Comparison of ENCODE assay signal across 9 cellular contexts in genomic region chr2:115165529-115166109, GRCh38.
A peak's percentile ranks its signal among the peaks of the same experiment; 100 is the strongest.
DNase-seq lines count a peak whose midpoint lies in the region; ATAC-seq, FAIRE-seq and TF ChIP-seq lines count a peak whose summit lies in the region.
"Had no signal": no experiment of that assay in that cellular context is flagged by ENCODE, and none has a peak within 500 bp of the region (broad histone marks: within the 10 kb centered on the region; RNA-seq: fewer than 3 reads in every experiment).

No MANE protein-coding gene starts in this region.

- intact Hi-C loops in heart right ventricle (cut with DNase I) (no loop called here), Right ventricle myocardium superior (cut with DNase I) (no loop called here), ascending aorta (cut with DNase I) (no loop called here), prostate gland (cut with DNase I) (no loop called here)

- H3K4me2 ChIP-seq in astrocyte (ENCODE audit: low read length) = no peak overlapping the region

- H3K79me2 ChIP-seq in astrocyte (ENCODE audit: insufficient read depth, low read length) = no peaks in the 10 kb centered on the region

- H3K4me1 Mint-ChIP-seq in astrocyte (ENCODE audit: low read depth, unreplicated experiment) = no peaks in the 10 kb centered on the region

- H3K27ac ChIP-seq in heart right ventricle (no peak overlapping the region), astrocyte (ENCODE audit: low read depth, low read length) (no peak overlapping the region), ascending aorta (no peak overlapping the region), prostate gland (no peak overlapping the region)

- no peak overlapping the region for H3K27ac Mint-ChIP-seq in astrocyte (ENCODE audit: unreplicated experiment)
- H3K27ac Mint-ChIP-seq: activated naive CD8-positive, alpha-beta T cell had no signal

- FAIRE-seq in astrocyte (lab: Jason Lieb, UNC) = no peak

- no peaks in the 10 kb centered on the region for H3K36me3 Mint-ChIP-seq in astrocyte (ENCODE audit: low read depth, unreplicated experiment)
- H3K36me3 Mint-ChIP-seq: activated naive CD8-positive, alpha-beta T cell had no signal

- H3K36me3 ChIP-seq in heart right ventricle = no peaks in the 10 kb centered on the region
- H3K36me3 ChIP-seq in astrocyte (ENCODE audit: insufficient read depth, low read length) = no peaks in the 10 kb centered on the region
- H3K36me3 ChIP-seq in ascending aorta = no peaks in the 10 kb centered on the region
- no peaks in the 10 kb centered on the region for H3K36me3 ChIP-seq in prostate gland

- TF ChIP-seq POLR2A in prostate gland (IDR thresholded peaks at IDR 0.05) = no peak

- ATAC-seq in heart right ventricle (no peak), Right ventricle myocardium superior (ENCODE audit: poor library complexity) (no peak), HG03135 (IDR thresholded peaks at IDR 0.05; ENCODE audit: unreplicated experiment) (no peak)

- H3K9me3 Mint-ChIP-seq in astrocyte (ENCODE audit: unreplicated experiment) = no peaks in the 10 kb centered on the region

- no peak overlapping the region for H3K4me3 Mint-ChIP-seq in astrocyte (ENCODE audit: unreplicated experiment)
- H3K4me3 Mint-ChIP-seq: activated naive CD8-positive, alpha-beta T cell had no signal

- H2AFZ ChIP-seq in astrocyte (ENCODE audit: low read depth, low read length) = no peak overlapping the region

- H3K4me1 ChIP-seq in heart right ventricle (peaks cover 0 to 4% (median 0%) of the 10 kb centered on the region in 9 donors), astrocyte (ENCODE audit: insufficient read depth, low read length) (no peaks in the 10 kb centered on the region), ascending aorta (no peaks in the 10 kb centered on the region), prostate gland (replicated peaks) (no peaks in the 10 kb centered on the region)

- no peak overlapping the region for H3K9ac ChIP-seq in astrocyte (ENCODE audit: low read length)

- no peak overlapping the region for H3K4me3 ChIP-seq in heart right ventricle
- no peak overlapping the region for H3K4me3 ChIP-seq in astrocyte (ENCODE audit: insufficient read depth, low read depth, low read length)
- H3K4me3 ChIP-seq in ascending aorta = no peak overlapping the region
- H3K4me3 ChIP-seq in prostate gland = no peak overlapping the region

- 36 to 43% methylated on average over 6 of the region's 6 CpGs for WGBS in heart right ventricle, 2 donors
- WGBS in prostate gland = 41% methylated on average over 6 of the region's 6 CpGs

- DNase-seq in heart right ventricle (no peak), Right ventricle myocardium superior (no peak), NCI-H146 treated with DMSO at 0.1 percent for 48 hours (lab: John Stamatoyannopoulos, UW; ENCODE audit: unreplicated experiment) (peak; percentile 7), astrocyte (ENCODE audit: low read depth) (peak; percentile 0), medulla oblongata (ENCODE audit: extremely low spot score) (peak; percentile 74), ascending aorta (ENCODE audit: low spot score in 2 of 2) (no peak), prostate gland (ENCODE audit: low spot score) (no peak)

- peak in 7 of 9 donors; percentile 26 to 48 (median 33) for TF ChIP-seq CTCF in heart right ventricle (IDR thresholded peaks at IDR 0.05)
- TF ChIP-seq CTCF in astrocyte (IDR thresholded peaks at IDR 0.05; ENCODE audit: insufficient read depth, low read depth, low read length) = peak; percentile 45
- TF ChIP-seq CTCF in ascending aorta (IDR thresholded peaks at IDR 0.05) = no peak
- no peak for TF ChIP-seq CTCF in prostate gland (IDR thresholded peaks at IDR 0.05)

- H3K9me3 ChIP-seq in heart right ventricle = peaks cover 0 to 5% (median 0%) of the 10 kb centered on the region in 11 donors
- H3K9me3 ChIP-seq in astrocyte (ENCODE audit: insufficient read depth, low read depth, low read length) = no peaks in the 10 kb centered on the region
- no peaks in the 10 kb centered on the region for H3K9me3 ChIP-seq in ascending aorta
- H3K9me3 ChIP-seq in prostate gland = no peaks in the 10 kb centered on the region

- peaks cover 11 to 51% (median 41%) of the 10 kb centered on the region in 7 donors for H3K27me3 ChIP-seq in heart right ventricle
- H3K27me3 ChIP-seq in astrocyte (ENCODE audit: insufficient read depth, low read length) = peaks cover 13% of the 10 kb centered on the region
- H3K27me3 ChIP-seq in ascending aorta = no peaks in the 10 kb centered on the region
- peaks cover 19% of the 10 kb centered on the region for H3K27me3 ChIP-seq in prostate gland (replicated peaks; ENCODE audit: insufficient read depth)

- H4K20me1 ChIP-seq in astrocyte (ENCODE audit: insufficient read depth, low read length) = no peaks in the 10 kb centered on the region

- H3K27me3 Mint-ChIP-seq in astrocyte (ENCODE audit: low read depth, unreplicated experiment) = peaks cover 22% of the 10 kb centered on the region

Comparison
In these comparisons a context has a peak if more than half of its experiments do, and no peak if none do; other contexts are left out.
1. DNase-seq: peak in NCI-H146 treated with DMSO at 0.1 percent for 48 hours (single experiment), astrocyte (single experiment) and medulla oblongata (single experiment); none in heart right ventricle (0 of 2), Right ventricle myocardium superior (single experiment), ascending aorta (0 of 2) and prostate gland (single experiment).
2. CTCF ChIP-seq: peak in heart right ventricle (7 of 9) and astrocyte (single experiment); none in ascending aorta (0 of 3) and prostate gland (0 of 4).